In genomic region chr7:108525985-108526767, GRCh38 we compare ENCODE assay signal across 1 cellular context.
TF ChIP-seq lines count a peak whose summit lies in the region.

Gene PNPLA8, minus strand, starts transcription at chr7:108526135. Its CDS starts 10,644 bp downstream, at chr7:108515491.

TF ChIP-seq in HepG2, 621 proteins besides CTCF, POLR2A, EP300 and RAD21 (continued from another document and continues in another):
- TF ChIP-seq NFAT5 (CRISPR knock-in tag; IDR thresholded peaks at IDR 0.05) (no peak), ZNF879 (CRISPR knock-in tag; IDR thresholded peaks at IDR 0.05) (no peak), NFIC (IDR thresholded peaks at IDR 0.05; ENCODE audit: low read length) (no peak), NFATC3 (CRISPR knock-in tag; IDR thresholded peaks at IDR 0.05) (no peak), PAF1 (CRISPR knock-in tag; IDR thresholded peaks at IDR 0.05) (no peak), PHF8 (CRISPR knock-in tag; IDR thresholded peaks at IDR 0.05) (peak; percentile 89), PHB2 (IDR thresholded peaks at IDR 0.05; ENCODE audit: partially characterized antibody) (no peak), ZBTB26 (CRISPR knock-in tag; IDR thresholded peaks at IDR 0.05; ENCODE audit: borderline replicate concordance) (no peak; the same call in 1 of the 2 replicates), NR1H2 (CRISPR knock-in tag; IDR thresholded peaks at IDR 0.05; ENCODE audit: borderline replicate concordance, low read depth) (no peak), RNF2 (conservative IDR thresholded peaks at IDR 0.05; ENCODE audit: low read depth) (peak; percentile 78), ZNF296 (CRISPR knock-in tag; conservative IDR thresholded peaks at IDR 0.05) (no peak), CENPT (CRISPR knock-in tag; IDR thresholded peaks at IDR 0.05; ENCODE audit: low read depth) (no peak; the same call in 1 of the 2 replicates), RBM39 (IDR thresholded peaks at IDR 0.05; ENCODE audit: low read depth, low read length, poor library complexity, severe bottlenecking) (no peak), DBP (CRISPR knock-in tag; IDR thresholded peaks at IDR 0.05; ENCODE audit: not compliant biosample characterization) (no peak), ETS1 (CRISPR knock-in tag; IDR thresholded peaks at IDR 0.05) (no peak; the same call in 1 of the 2 replicates), ZNF460 (CRISPR knock-in tag; IDR thresholded peaks at IDR 0.05; ENCODE audit: borderline replicate concordance) (no peak; the same call in 1 of the 2 replicates), NKX3-1 (CRISPR knock-in tag; IDR thresholded peaks at IDR 0.05) (0 out of 2 replicates have a peak, but pooled peaks have one; percentile 39), PATZ1 (CRISPR knock-in tag; IDR thresholded peaks at IDR 0.05) (no peak; the same call in 1 of the 2 replicates), ZNF350 (CRISPR knock-in tag; IDR thresholded peaks at IDR 0.05; ENCODE audit: borderline replicate concordance, low read depth) (peak; percentile 90; the same call in 1 of the 2 replicates), ZNF501 (CRISPR knock-in tag; IDR thresholded peaks at IDR 0.05) (peak; percentile 99), ZNF644 (CRISPR knock-in tag; IDR thresholded peaks at IDR 0.05; ENCODE audit: low read depth) (no peak), ZBTB4 (CRISPR knock-in tag; IDR thresholded peaks at IDR 0.05; ENCODE audit: borderline replicate concordance) (no peak; the same call in 1 of the 2 replicates), GMEB2 (CRISPR knock-in tag; IDR thresholded peaks at IDR 0.05; ENCODE audit: low read depth) (peak; percentile 97), POLR2AphosphoS5 (IDR thresholded peaks at IDR 0.05; ENCODE audit: low read depth, low read length) (peak; percentile 72), CERS6 (CRISPR knock-in tag; IDR thresholded peaks at IDR 0.05) (no peak), RFXANK (CRISPR knock-in tag; IDR thresholded peaks at IDR 0.05) (no peak), ARNTL (CRISPR knock-in tag; IDR thresholded peaks at IDR 0.05) (peak; percentile 83), PAWR (CRISPR knock-in tag; IDR thresholded peaks at IDR 0.05; ENCODE audit: borderline replicate concordance) (peak; percentile 27; the same call in 1 of the 2 replicates), NONO (IDR thresholded peaks at IDR 0.05) (no peak), NONO (CRISPR knock-in tag; conservative IDR thresholded peaks at IDR 0.05) (peak; percentile 88), ATF3 (CRISPR knock-in tag; IDR thresholded peaks at IDR 0.05) (no peak; the same call in 1 of the 2 replicates), SSRP1 (CRISPR knock-in tag; IDR thresholded peaks at IDR 0.05) (0 out of 2 replicates have a peak, but pooled peaks have one; percentile 10), KLF9 (CRISPR knock-in tag; IDR thresholded peaks at IDR 0.05; ENCODE audit: low read depth) (0 out of 2 replicates have a peak, but pooled peaks have one; percentile 20), ZNF629 (CRISPR knock-in tag; conservative IDR thresholded peaks at IDR 0.05) (no peak), CEBPB (IDR thresholded peaks at IDR 0.05; ENCODE audit: borderline replicate concordance, low read depth, low read length) (peak; percentile 90), ZNF614 (CRISPR knock-in tag; IDR thresholded peaks at IDR 0.05; ENCODE audit: borderline replicate concordance) (no peak; the same call in 1 of the 2 replicates), FOXM1 (CRISPR knock-in tag; IDR thresholded peaks at IDR 0.05) (no peak), ZNF446 (CRISPR knock-in tag; IDR thresholded peaks at IDR 0.05) (no peak), E2F1 (CRISPR knock-in tag; IDR thresholded peaks at IDR 0.05) (peak; percentile 92), ZBTB43 (CRISPR knock-in tag; conservative IDR thresholded peaks at IDR 0.05) (0 out of 2 replicates have a peak, but pooled peaks have one; percentile 43), ISL2 (CRISPR knock-in tag; IDR thresholded peaks at IDR 0.05) (peak; percentile 53; the same call in 1 of the 2 replicates), CBX2 (IDR thresholded peaks at IDR 0.05; ENCODE audit: low read depth, low read length) (no peak), CBX2 (CRISPR knock-in tag; IDR thresholded peaks at IDR 0.05; ENCODE audit: low read depth) (no peak), NR3C1 (CRISPR knock-in tag; IDR thresholded peaks at IDR 0.05) (no peak)
